In the genomic region with DNA sequence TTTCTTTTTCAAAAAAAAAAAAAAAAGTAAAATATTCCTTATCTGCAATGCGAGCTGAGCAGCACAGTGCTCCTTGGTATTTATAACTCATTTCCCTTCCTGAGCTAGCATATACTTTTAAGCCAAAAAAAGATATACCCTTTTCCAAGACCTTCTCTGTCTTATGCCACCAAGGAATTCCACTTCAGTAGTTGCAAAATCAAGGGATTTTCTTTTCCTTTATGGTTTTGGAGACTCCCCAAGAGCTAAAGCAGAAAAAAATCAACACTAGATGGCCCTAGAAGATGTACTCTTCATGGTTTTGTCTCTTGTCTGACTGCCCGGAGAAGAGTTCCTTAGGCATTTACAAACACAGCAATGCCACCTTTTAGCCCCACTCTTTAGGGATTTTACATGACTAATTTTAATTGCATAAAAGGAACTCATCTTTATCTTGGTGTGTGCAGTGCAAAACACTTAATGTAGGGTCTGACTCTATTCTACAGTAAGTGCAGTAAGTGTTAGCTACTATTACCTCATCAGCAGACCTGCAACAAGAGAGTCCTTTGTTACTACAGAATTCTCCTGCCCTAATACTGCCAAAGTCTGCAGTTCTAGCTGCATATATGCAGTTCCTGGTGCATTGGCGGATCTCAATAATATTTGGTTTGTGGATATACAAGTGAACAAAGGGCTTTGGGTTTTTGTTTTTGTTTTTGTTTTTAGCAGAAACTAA, we compare ENCODE assay signal across 1 cellular context.
TF ChIP-seq lines count a peak whose summit lies in the region.

No MANE protein-coding gene starts in this region.

TF ChIP-seq in WTC11, 78 proteins besides CTCF, POLR2A, EP300 and RAD21 (continued from another document):
- TF ChIP-seq MXD4 (CRISPR knock-in tag; IDR thresholded peaks at IDR 0.05; ENCODE audit: borderline replicate concordance) (no peak), ETV6 (CRISPR knock-in tag; IDR thresholded peaks at IDR 0.05) (no peak), TEAD1 (CRISPR knock-in tag; IDR thresholded peaks at IDR 0.05) (no peak), FOXK1 (CRISPR knock-in tag; IDR thresholded peaks at IDR 0.05) (no peak), ZNF121 (CRISPR knock-in tag; IDR thresholded peaks at IDR 0.05) (no peak), GTF2I (CRISPR knock-in tag; conservative IDR thresholded peaks at IDR 0.05) (no peak)
- TF ChIP-seq, protein P1, sequence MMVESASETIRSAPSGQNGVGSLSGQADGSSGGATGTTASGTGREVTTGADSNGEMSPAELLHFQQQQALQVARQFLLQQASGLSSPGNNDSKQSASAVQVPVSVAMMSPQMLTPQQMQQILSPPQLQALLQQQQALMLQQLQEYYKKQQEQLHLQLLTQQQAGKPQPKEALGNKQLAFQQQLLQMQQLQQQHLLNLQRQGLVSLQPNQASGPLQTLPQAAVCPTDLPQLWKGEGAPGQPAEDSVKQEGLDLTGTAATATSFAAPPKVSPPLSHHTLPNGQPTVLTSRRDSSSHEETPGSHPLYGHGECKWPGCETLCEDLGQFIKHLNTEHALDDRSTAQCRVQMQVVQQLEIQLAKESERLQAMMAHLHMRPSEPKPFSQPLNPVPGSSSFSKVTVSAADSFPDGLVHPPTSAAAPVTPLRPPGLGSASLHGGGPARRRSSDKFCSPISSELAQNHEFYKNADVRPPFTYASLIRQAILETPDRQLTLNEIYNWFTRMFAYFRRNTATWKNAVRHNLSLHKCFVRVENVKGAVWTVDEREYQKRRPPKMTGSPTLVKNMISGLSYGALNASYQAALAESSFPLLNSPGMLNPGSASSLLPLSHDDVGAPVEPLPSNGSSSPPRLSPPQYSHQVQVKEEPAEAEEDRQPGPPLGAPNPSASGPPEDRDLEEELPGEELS (CRISPR knock-in tag; IDR thresholded peaks at IDR 0.05), result no peak
- TF ChIP-seq, protein P2, sequence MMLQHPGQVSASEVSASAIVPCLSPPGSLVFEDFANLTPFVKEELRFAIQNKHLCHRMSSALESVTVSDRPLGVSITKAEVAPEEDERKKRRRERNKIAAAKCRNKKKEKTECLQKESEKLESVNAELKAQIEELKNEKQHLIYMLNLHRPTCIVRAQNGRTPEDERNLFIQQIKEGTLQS (CRISPR knock-in tag; conservative IDR thresholded peaks at IDR 0.05), result no peak
- TF ChIP-seq, protein P3, sequence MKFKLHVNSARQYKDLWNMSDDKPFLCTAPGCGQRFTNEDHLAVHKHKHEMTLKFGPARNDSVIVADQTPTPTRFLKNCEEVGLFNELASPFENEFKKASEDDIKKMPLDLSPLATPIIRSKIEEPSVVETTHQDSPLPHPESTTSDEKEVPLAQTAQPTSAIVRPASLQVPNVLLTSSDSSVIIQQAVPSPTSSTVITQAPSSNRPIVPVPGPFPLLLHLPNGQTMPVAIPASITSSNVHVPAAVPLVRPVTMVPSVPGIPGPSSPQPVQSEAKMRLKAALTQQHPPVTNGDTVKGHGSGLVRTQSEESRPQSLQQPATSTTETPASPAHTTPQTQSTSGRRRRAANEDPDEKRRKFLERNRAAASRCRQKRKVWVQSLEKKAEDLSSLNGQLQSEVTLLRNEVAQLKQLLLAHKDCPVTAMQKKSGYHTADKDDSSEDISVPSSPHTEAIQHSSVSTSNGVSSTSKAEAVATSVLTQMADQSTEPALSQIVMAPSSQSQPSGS (CRISPR knock-in tag; IDR thresholded peaks at IDR 0.05; ENCODE audit: borderline replicate concordance, low read depth), result no peak
